In genomic region chr12:56836317-56836716, GRCh38 we compare ENCODE assay signal across 9 cellular contexts.
DNase-seq lines count a peak whose midpoint lies in the region; ATAC-seq and TF ChIP-seq lines count a peak whose summit lies in the region.
"Had no signal": no experiment of that assay in that cellular context is flagged by ENCODE, and none has a peak within 500 bp of the region (broad histone marks: within the 10 kb centered on the region; RNA-seq: fewer than 3 reads in every experiment).

No MANE protein-coding gene starts in this region.

- H3K27ac ChIP-seq in A673 (ENCODE audit: low read depth, low read length, poor library complexity, severe bottlenecking), result no peak overlapping the region
- no peak overlapping the region for H3K27ac ChIP-seq in HEK293 (ENCODE audit: extremely low read depth, low read depth, low read length)
- H3K27ac ChIP-seq: vagina had no signal

- no peaks in the 10 kb centered on the region for H3K27me3 Mint-ChIP-seq in activated T-helper 17 cell treated with anti-CD3 and anti-CD28 coated beads, Interleukin-2, amount 50 U/mL, for 72 hours

- H3K9me3 ChIP-seq in A673 (ENCODE audit: low read depth, low read length, poor library complexity, severe bottlenecking) (no peaks in the 10 kb centered on the region), HEK293 (ENCODE audit: control insufficient read depth, insufficient read depth, low read depth, low read length) (no peaks in the 10 kb centered on the region)
- H3K9me3 ChIP-seq: vagina had no signal

- no peak overlapping the region for H3K4me3 ChIP-seq in A673 (ENCODE audit: low read depth, low read length, poor library complexity, severe bottlenecking)
- no peak overlapping the region for H3K4me3 ChIP-seq in HEK293 (ENCODE audit: low read depth, low read length)
- H3K4me3 ChIP-seq: vagina had no signal

- ATAC-seq in activated T-helper 17 cell treated with anti-CD3 and anti-CD28 coated beads, Interleukin-2, amount 50 U/mL, for 72 hours (replicated peaks), result peak; percentile 12
- ATAC-seq in HG03139 (IDR thresholded peaks at IDR 0.05; ENCODE audit: unreplicated experiment) (no peak), HG03432 (IDR thresholded peaks at IDR 0.05; ENCODE audit: unreplicated experiment) (no peak), HG03460 (IDR thresholded peaks at IDR 0.05; ENCODE audit: unreplicated experiment) (no peak)

- CTCF ChIA-PET in A673 (lab: Charles Lee), result no interaction called here
- CTCF ChIA-PET in HEK293 (lab: Yijun Ruan, JAX), result no interaction called here

- no peaks in the 10 kb centered on the region for H3K9me3 Mint-ChIP-seq in activated T-helper 17 cell treated with anti-CD3 and anti-CD28 coated beads, Interleukin-2, amount 50 U/mL, for 72 hours

- TF ChIP-seq CTCF in A673 (conservative IDR thresholded peaks at IDR 0.05; ENCODE audit: low read depth, low read length) (no peak), HEK293 (tag by site-specific recombination; IDR thresholded peaks at IDR 0.05) (no peak)

- peak overlapping the region; percentile 63 for H3K27ac Mint-ChIP-seq in activated T-helper 17 cell treated with anti-CD3 and anti-CD28 coated beads, Interleukin-2, amount 50 U/mL, for 72 hours

- BruUV-seq in A673 (replicated peaks; lab: Mats Ljungman, UMichigan), result no TSS peak

- peak; percentile 41 for DNase-seq in A673 (ENCODE audit: low spot score)
- DNase-seq in iris pigment epithelial cell (ENCODE audit: low read depth), result peak; percentile 28
- DNase-seq in NK-92 treated with Interleukin-12 subunit alpha and Interleukin-12 subunit beta, amount 100 ng/mL, for 24 hours (lab: John Stamatoyannopoulos, UW), result no peak

- intact Hi-C loops in A673 (cut with micrococcal nuclease; ENCODE audit: unreplicated experiment), result no loop called here

- H3K4me1 ChIP-seq in A673 (ENCODE audit: insufficient read depth, low read length, poor library complexity, severe bottlenecking) (peaks cover 4% of the 10 kb centered on the region), HEK293 (ENCODE audit: control insufficient read depth, insufficient read depth, low read length) (no peaks in the 10 kb centered on the region)
- H3K4me1 ChIP-seq: vagina had no signal

- H3K4me1 Mint-ChIP-seq in activated T-helper 17 cell treated with anti-CD3 and anti-CD28 coated beads, Interleukin-2, amount 50 U/mL, for 72 hours, result peaks cover 17% of the 10 kb centered on the region

- H3K4me3 Mint-ChIP-seq in activated T-helper 17 cell treated with anti-CD3 and anti-CD28 coated beads, Interleukin-2, amount 50 U/mL, for 72 hours, result peak overlapping the region; percentile 68

- POLR2A ChIA-PET in A673 (lab: Charles Lee; ENCODE audit: low non-redundant PET) (no interaction called here), HEK293 (lab: Yijun Ruan, JAX) (no interaction called here)

- H3K36me3 ChIP-seq in A673 (ENCODE audit: insufficient read depth, low read length, poor library complexity, severe bottlenecking) (no peaks in the 10 kb centered on the region), HEK293 (ENCODE audit: control insufficient read depth in 2 of 2, insufficient read depth in 1 of 2, low read length in 2 of 2) (no peaks in the 10 kb centered on the region)
- H3K36me3 ChIP-seq: vagina had no signal

- H3K36me3 Mint-ChIP-seq in activated T-helper 17 cell treated with anti-CD3 and anti-CD28 coated beads, Interleukin-2, amount 50 U/mL, for 72 hours (ENCODE audit: low read depth), result no peaks in the 10 kb centered on the region

- no peaks in the 10 kb centered on the region for H3K27me3 ChIP-seq in A673 (replicated peaks; ENCODE audit: insufficient read depth, low read depth, low read length, poor library complexity)
- H3K27me3 ChIP-seq: vagina had no signal

TF ChIP-seq in HEK293, 187 proteins besides CTCF, POLR2A, EP300 and RAD21:
- TF ChIP-seq ZNF776 (tag by site-specific recombination; IDR thresholded peaks at IDR 0.05; ENCODE audit: borderline replicate concordance) (peak; percentile 47; the same call in 1 of the 2 replicates), ZNF350 (tag by site-specific recombination; IDR thresholded peaks at IDR 0.05) (peak; percentile 65; the same call in 1 of the 2 replicates), ZIC2 (tag by site-specific recombination; IDR thresholded peaks at IDR 0.05) (peak; percentile 17; the same call in 1 of the 2 replicates), TCF7L2 (IDR thresholded peaks at IDR 0.05; ENCODE audit: borderline replicate concordance, low read depth, low read length) (no peak), ZNF544 (tag by site-specific recombination; IDR thresholded peaks at IDR 0.05) (0 out of 2 replicates have a peak, but pooled peaks have one; percentile 42), ZFP41 (tag by site-specific recombination; IDR thresholded peaks at IDR 0.05; ENCODE audit: borderline replicate concordance) (no peak), ZNF112 (tag by site-specific recombination; IDR thresholded peaks at IDR 0.05) (peak; percentile 65; the same call in 1 of the 2 replicates)
